Comparison of ENCODE assay signal across 13 cellular contexts in genomic region chr12:29562167-29562776, GRCh38.
DNase-seq lines count a peak whose midpoint lies in the region; ATAC-seq, FAIRE-seq and TF ChIP-seq lines count a peak whose summit lies in the region.
"Had no signal": no experiment of that assay in that cellular context is flagged by ENCODE, and none has a peak within 500 bp of the region (broad histone marks: within the 10 kb centered on the region; RNA-seq: fewer than 3 reads in every experiment).

No MANE protein-coding gene starts in this region.

- peak; percentile 64 for FAIRE-seq in kidney (lab: Jason Lieb, UNC)

- H3K36me3 Mint-ChIP-seq in natural killer cell: no peaks in the 10 kb centered on the region
- H3K36me3 Mint-ChIP-seq: activated naive CD8-positive, alpha-beta T cell treated with anti-CD3 and anti-CD28 coated beads for 36 hours; CD4-positive, alpha-beta memory T cell; naive B cell had no signal

- peak; percentile 51 for DNase-seq in ELF-1 (ENCODE audit: low read depth, low spot score)
- peak; percentile 78 for DNase-seq in brain microvascular endothelial cell
- DNase-seq in kidney: no peak
- DNase-seq in natural killer cell: no peak
- no peak for DNase-seq in KG1 (lab: John Stamatoyannopoulos, UW)
- no peak for DNase-seq in stimulated activated CD4-positive, alpha-beta T cell treated with anti-CD3 and anti-CD28 coated beads, Interleukin-15, amount 100 ng/mL, for 24 hours
- DNase-seq: activated naive CD8-positive, alpha-beta T cell treated with anti-CD3 and anti-CD28 coated beads for 36 hours; CD4-positive, alpha-beta memory T cell; foreskin melanocyte; naive B cell; NCI-H2029 treated with DMSO at 0.1 percent for 48 hours had no signal

- in situ Hi-C loops in brain microvascular endothelial cell (cut with HindIII; ENCODE audit: low pct_ligation_motif_present, low sequenced_read_pairs): no loop called here

- H3K9ac ChIP-seq in kidney (ENCODE audit: low read length in 2 of 2) (no peak overlapping the region), skeletal muscle tissue (ENCODE audit: low read depth in 1 of 3, low read length in 3 of 3) (no peak overlapping the region)

- H3K27me3 Mint-ChIP-seq in natural killer cell (ENCODE audit: low read depth in 2 of 2): peaks cover 0 to 16% of the 10 kb centered on the region in 2 donors

- ATAC-seq in natural killer cell: no peak
- ATAC-seq in HG03457 (IDR thresholded peaks at IDR 0.05; ENCODE audit: unreplicated experiment): no peak

- H3K9me3 Mint-ChIP-seq in natural killer cell: no peaks in the 10 kb centered on the region
- H3K9me3 Mint-ChIP-seq: activated naive CD8-positive, alpha-beta T cell treated with anti-CD3 and anti-CD28 coated beads for 36 hours; CD4-positive, alpha-beta memory T cell had no signal

- H3K27ac ChIP-seq in brain microvascular endothelial cell: peak overlapping the region; percentile 45
- H3K27ac ChIP-seq in kidney (ENCODE audit: low read depth in 2 of 2, low read length in 2 of 2): peak overlapping the region; percentile 68 to 88
- H3K27ac ChIP-seq in skeletal muscle tissue (ENCODE audit: low read depth, low read length): peak overlapping the region; percentile 75

- intact Hi-C loops in kidney (cut with DNase I): no loop called here
- intact Hi-C loops in natural killer cell (cut with micrococcal nuclease): no loop called here

- H3K4me1 Mint-ChIP-seq in natural killer cell: peaks cover 7 to 9% of the 10 kb centered on the region in 2 donors

- H3K4me1 ChIP-seq in kidney (ENCODE audit: control insufficient read depth in 1 of 2, insufficient read depth in 1 of 2, low read depth in 1 of 2, low read length in 2 of 2) (peaks cover 20 to 27% of the 10 kb centered on the region in 2 donors), skeletal muscle tissue (ENCODE audit: control insufficient read depth in 3 of 3, insufficient read depth in 3 of 3, low read length in 3 of 3) (peaks cover 18 to 28% (median 19%) of the 10 kb centered on the region in 3 donors)

- H3K27me3 ChIP-seq in brain microvascular endothelial cell (replicated peaks) (no peaks in the 10 kb centered on the region), skeletal muscle tissue (ENCODE audit: control insufficient read depth in 3 of 3, insufficient read depth in 3 of 3, low read length in 3 of 3) (no peaks in the 10 kb centered on the region)

- H3K4me3 Mint-ChIP-seq in natural killer cell: no peak overlapping the region
- H3K4me3 Mint-ChIP-seq: activated naive CD8-positive, alpha-beta T cell treated with anti-CD3 and anti-CD28 coated beads for 36 hours; CD4-positive, alpha-beta memory T cell; naive B cell had no signal

- H3K9me3 ChIP-seq in kidney (ENCODE audit: control insufficient read depth in 1 of 2, low read length in 2 of 2): no peaks in the 10 kb centered on the region
- H3K9me3 ChIP-seq in skeletal muscle tissue (ENCODE audit: control insufficient read depth in 3 of 3, low read length in 3 of 3): no peaks in the 10 kb centered on the region

- no peak for TF ChIP-seq CTCF in brain microvascular endothelial cell (IDR thresholded peaks at IDR 0.05; ENCODE audit: low read depth, low read length, missing control alignments)
- TF ChIP-seq CTCF in kidney (IDR thresholded peaks at IDR 0.05; ENCODE audit: borderline replicate concordance, extremely low read depth, insufficient read depth): no peak
- no peak for TF ChIP-seq CTCF in natural killer cell (IDR thresholded peaks at IDR 0.05)

- H3K36me3 ChIP-seq in brain microvascular endothelial cell (replicated peaks): no peaks in the 10 kb centered on the region
- H3K36me3 ChIP-seq in kidney (ENCODE audit: control insufficient read depth in 1 of 2, insufficient read depth in 2 of 2, low read length in 2 of 2): no peaks in the 10 kb centered on the region
- H3K36me3 ChIP-seq in skeletal muscle tissue (ENCODE audit: control insufficient read depth in 3 of 3, insufficient read depth in 3 of 3, low read length in 3 of 3): peaks cover 0 to 2% (median 0%) of the 10 kb centered on the region in 3 donors

- H3K27ac Mint-ChIP-seq in natural killer cell: no peak overlapping the region
- H3K27ac Mint-ChIP-seq: activated naive CD8-positive, alpha-beta T cell treated with anti-CD3 and anti-CD28 coated beads for 36 hours; CD4-positive, alpha-beta memory T cell had no signal

- H3K4me3 ChIP-seq in brain microvascular endothelial cell (ENCODE audit: low read depth, low read length) (no peak overlapping the region), kidney (ENCODE audit: low read length in 2 of 2) (no peak overlapping the region), skeletal muscle tissue (ENCODE audit: low read length in 3 of 3) (no peak overlapping the region)

Comparison
In these comparisons a context has a peak if more than half of its experiments do, and no peak if none do; other contexts are left out.
1. DNase-seq: peak in ELF-1 (single experiment) and brain microvascular endothelial cell (single experiment); none in kidney (single experiment), natural killer cell (single experiment), KG1 (single experiment) and stimulated activated CD4-positive, alpha-beta T cell treated with anti-CD3 and anti-CD28 coated beads, Interleukin-15, amount 100 ng/mL, for 24 hours (single experiment).
2. Peak in every context shown above with its lines, with median percentiles within 50 percentile points of each other: H3K27ac ChIP-seq.